ENCODE assay signal across 8 cellular contexts in the genomic region with DNA sequence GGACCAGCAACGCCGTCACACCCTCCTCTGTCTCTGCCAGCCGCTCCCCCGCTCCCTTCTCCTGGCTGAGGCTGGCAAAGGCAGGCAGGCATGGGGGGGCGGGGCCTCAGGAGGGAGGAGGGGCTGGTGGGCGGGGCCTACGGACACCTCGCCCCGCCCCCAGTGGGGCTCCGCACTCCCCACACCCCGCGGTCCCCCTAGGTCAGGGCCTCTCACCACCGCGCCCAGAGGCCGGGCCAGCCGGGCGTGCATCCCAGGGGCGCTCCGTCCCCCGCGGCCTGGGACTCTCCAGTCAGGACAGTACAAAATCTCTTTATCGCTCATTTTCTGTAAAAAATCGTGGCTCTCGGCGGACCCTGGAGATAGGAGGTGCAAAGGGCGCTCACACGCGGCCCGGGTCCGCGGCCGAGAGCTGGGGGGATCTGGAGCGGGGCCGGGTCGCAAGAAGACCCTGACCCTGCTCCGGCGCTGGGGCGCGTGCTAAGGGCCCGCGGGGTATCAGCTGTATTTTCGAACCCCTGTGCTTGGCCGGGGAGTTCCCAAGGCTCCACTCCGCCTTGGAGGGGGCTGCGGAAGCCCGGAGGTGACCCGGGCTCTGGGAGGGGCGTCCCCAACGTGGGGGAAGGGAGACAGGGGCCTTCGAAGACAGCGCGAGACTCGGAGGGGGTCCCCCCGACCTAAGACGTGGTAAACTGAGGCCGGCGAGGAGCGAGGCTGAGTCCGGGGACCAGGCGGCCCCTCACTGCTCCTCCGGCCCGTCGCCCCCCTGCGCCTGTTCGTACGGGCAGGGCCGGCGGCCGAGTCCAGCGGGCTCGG. TPM values are rescaled to one million over a fixed set of nuclear protein-coding genes. Genes with fewer than 3 reads are reported as not detected.
DNase-seq lines count a peak whose midpoint lies in the region; ATAC-seq and TF ChIP-seq lines count a peak whose summit lies in the region.
"Not testable (repeated sequence)": the region's sequence is repeated elsewhere in the genome, so short reads cannot be mapped to it uniquely, and the experiment has no call there.

No MANE protein-coding gene starts in this region.

- H2AFZ ChIP-seq in GM23338 = not testable (repeated sequence)

- DNase-seq in BE2C; right atrium auricular region (ENCODE audit: low spot score); natural killer cell: not testable (repeated sequence)
- peak; percentile 47 for DNase-seq in GM23338 (ENCODE audit: low spot score)
- DNase-seq in activated naive CD8-positive, alpha-beta T cell treated with anti-CD3 and anti-CD28 coated beads for 36 hours = peak; percentile 20

- H3K27me3 ChIP-seq in BE2C; GM23338 (ENCODE audit: insufficient read depth); right atrium auricular region: not testable (repeated sequence)
- H3K27me3 ChIP-seq in ectodermal cell (ENCODE audit: control insufficient read depth, insufficient read depth, low read length, poor library complexity, severe bottlenecking) = peaks cover 16% of the 10 kb centered on the region

- peak overlapping the region; percentile 79 for H3K4me3 Mint-ChIP-seq in GM23338
- peak overlapping the region; percentile 73 for H3K4me3 Mint-ChIP-seq in T-helper 1 cell treated with Interleukin-12 subunit alpha and Interleukin-12 subunit beta and Interleukin-4 antibody, amounts not matched to agents 30 μg/mL and 1 μg/mL, for 36 hours
- peak overlapping the region; percentile 71 for H3K4me3 Mint-ChIP-seq in activated naive CD8-positive, alpha-beta T cell treated with anti-CD3 and anti-CD28 coated beads for 36 hours
- peak overlapping the region; percentile 88 for H3K4me3 Mint-ChIP-seq in natural killer cell
- peak overlapping the region; percentile 79 for H3K4me3 Mint-ChIP-seq in stimulated activated memory B cell treated with anti-CD40 and anti-IgM and Interleukin-4, amounts not matched to agents 10 μg/mL and 1 μg/mL and 100 μg/mL, for 72 hours

- not testable (repeated sequence) for H3K36me3 ChIP-seq in BE2C; GM23338 (ENCODE audit: insufficient read depth); ectodermal cell (ENCODE audit: control insufficient read depth, insufficient read depth, low read length); right atrium auricular region

- not testable (repeated sequence) for H3K4me1 Mint-ChIP-seq in GM23338; T-helper 1 cell treated with Interleukin-12 subunit alpha and Interleukin-12 subunit beta and Interleukin-4 antibody, amounts not matched to agents 30 μg/mL and 1 μg/mL, for 36 hours (ENCODE audit: low read depth); activated naive CD8-positive, alpha-beta T cell treated with anti-CD3 and anti-CD28 coated beads for 36 hours; natural killer cell
- H3K4me1 Mint-ChIP-seq in stimulated activated memory B cell treated with anti-CD40 and anti-IgM and Interleukin-4, amounts not matched to agents 10 μg/mL and 1 μg/mL and 100 μg/mL, for 72 hours = peaks cover 13% of the 10 kb centered on the region

- TF ChIP-seq CTCF in BE2C (IDR thresholded peaks at IDR 0.05; ENCODE audit: low read depth, low read length); GM23338 (conservative IDR thresholded peaks at IDR 0.05; ENCODE audit: low read depth in 2 of 2); right atrium auricular region (IDR thresholded peaks at IDR 0.05); natural killer cell (IDR thresholded peaks at IDR 0.05): not testable (repeated sequence)

- intact Hi-C loops in natural killer cell (cut with micrococcal nuclease) = not testable (repeated sequence)

- H3K9me3 ChIP-seq in BE2C; ectodermal cell (ENCODE audit: control insufficient read depth, low read length); right atrium auricular region: not testable (repeated sequence)

- not testable (repeated sequence) for H3F3A ChIP-seq in GM23338 (replicated peaks; ENCODE audit: low read depth)

- H3K27ac Mint-ChIP-seq in GM23338; T-helper 1 cell treated with Interleukin-12 subunit alpha and Interleukin-12 subunit beta and Interleukin-4 antibody, amounts not matched to agents 30 μg/mL and 1 μg/mL, for 36 hours; activated naive CD8-positive, alpha-beta T cell treated with anti-CD3 and anti-CD28 coated beads for 36 hours; stimulated activated memory B cell treated with anti-CD40 and anti-IgM and Interleukin-4, amounts not matched to agents 10 μg/mL and 1 μg/mL and 100 μg/mL, for 72 hours: not testable (repeated sequence)
- H3K27ac Mint-ChIP-seq in natural killer cell = peak overlapping the region in 1 of 2 donors; percentile 68

- H3K27ac ChIP-seq in GM23338 (ENCODE audit: low read depth); ectodermal cell (ENCODE audit: insufficient read depth, low read depth, low read length, poor library complexity, severe bottlenecking); right atrium auricular region: not testable (repeated sequence)

- not testable (repeated sequence) for ATAC-seq in GM23338; natural killer cell; stimulated activated memory B cell treated with anti-CD40 and anti-IgM and Interleukin-4, amounts not matched to agents 10 μg/mL and 1 μg/mL and 100 μg/mL, for 72 hours

- not testable (repeated sequence) for H3K79me2 ChIP-seq in GM23338 (replicated peaks; ENCODE audit: insufficient read depth)

- not testable (repeated sequence) for H3K9me3 Mint-ChIP-seq in GM23338; T-helper 1 cell treated with Interleukin-12 subunit alpha and Interleukin-12 subunit beta and Interleukin-4 antibody, amounts not matched to agents 30 μg/mL and 1 μg/mL, for 36 hours; activated naive CD8-positive, alpha-beta T cell treated with anti-CD3 and anti-CD28 coated beads for 36 hours; natural killer cell; stimulated activated memory B cell treated with anti-CD40 and anti-IgM and Interleukin-4, amounts not matched to agents 10 μg/mL and 1 μg/mL and 100 μg/mL, for 72 hours

- 0 to 1% methylated on average over 66 of the region's 71 CpGs for WGBS in ectodermal cell, 2 experiments

- not testable (repeated sequence) for H3K36me3 Mint-ChIP-seq in GM23338 (ENCODE audit: low read depth); T-helper 1 cell treated with Interleukin-12 subunit alpha and Interleukin-12 subunit beta and Interleukin-4 antibody, amounts not matched to agents 30 μg/mL and 1 μg/mL, for 36 hours (ENCODE audit: low read depth); activated naive CD8-positive, alpha-beta T cell treated with anti-CD3 and anti-CD28 coated beads for 36 hours; natural killer cell; stimulated activated memory B cell treated with anti-CD40 and anti-IgM and Interleukin-4, amounts not matched to agents 10 μg/mL and 1 μg/mL and 100 μg/mL, for 72 hours

- not testable (repeated sequence) for H3K9me2 ChIP-seq in GM23338 (ENCODE audit: insufficient read depth)

- H3K4me3 ChIP-seq in BE2C (ENCODE audit: low read depth, low read length) = peak overlapping the region; percentile 36
- peak overlapping the region; percentile 80 for H3K4me3 ChIP-seq in GM23338
- peak overlapping the region; percentile 44 for H3K4me3 ChIP-seq in ectodermal cell (ENCODE audit: insufficient read depth, low read depth, low read length)
- peak overlapping the region; percentile 31 to 49 for H3K4me3 ChIP-seq in right atrium auricular region

- H3K4me2 ChIP-seq in GM23338 = peak overlapping the region; percentile 85

- H3K27me3 Mint-ChIP-seq in GM23338 (ENCODE audit: insufficient read depth, low read depth, poor library complexity); activated naive CD8-positive, alpha-beta T cell treated with anti-CD3 and anti-CD28 coated beads for 36 hours: not testable (repeated sequence)
- peaks cover 14% of the 10 kb centered on the region for H3K27me3 Mint-ChIP-seq in T-helper 1 cell treated with Interleukin-12 subunit alpha and Interleukin-12 subunit beta and Interleukin-4 antibody, amounts not matched to agents 30 μg/mL and 1 μg/mL, for 36 hours (ENCODE audit: low read depth)
- H3K27me3 Mint-ChIP-seq in natural killer cell (ENCODE audit: low read depth in 2 of 2) = peaks cover 0 to 13% of the 10 kb centered on the region in 2 donors
- H3K27me3 Mint-ChIP-seq in stimulated activated memory B cell treated with anti-CD40 and anti-IgM and Interleukin-4, amounts not matched to agents 10 μg/mL and 1 μg/mL and 100 μg/mL, for 72 hours = peaks cover 32% of the 10 kb centered on the region

- not testable (repeated sequence) for H4K20me1 ChIP-seq in GM23338 (replicated peaks; ENCODE audit: insufficient read depth)

- H3K4me1 ChIP-seq in BE2C; GM23338 (ENCODE audit: insufficient read depth); ectodermal cell (ENCODE audit: control insufficient read depth, insufficient read depth, low read length); right atrium auricular region: not testable (repeated sequence)

TF ChIP-seq in GM23338, 12 proteins besides CTCF, POLR2A, EP300 and RAD21:
- peak; percentile 65 for TF ChIP-seq POLR2AphosphoS5 (IDR thresholded peaks at IDR 0.05; ENCODE audit: low read depth)
TF ChIP-seq in GM23338: peak in this region for 1; not testable (repeated sequence) for 11.

RNA-seq across cellular contexts. Expression of a gene that starts 28.9 kb away (rescaled TPM):
- 55.3 TPM for polyA plus RNA-seq in BE2C (2012; ENCODE audit: insufficient read depth, insufficient read length, low read depth)
- 43.0 and 60.1 TPM in 2 replicates for total RNA-seq in GM23338 (2014; rRNA removed; shearing (Covaris generic))
- polyA plus RNA-seq in GM23338 (2016; fragmentation: Nextera tagmentation; extraction: Ambion mirVana) = 62.0 and 73.6 TPM in 2 replicates
- 10 to 100 TPM; 47.3 to 55.8 TPM for total RNA-seq in activated naive CD8-positive, alpha-beta T cell treated with anti-CD3 and anti-CD28 coated beads for 36 hours
- polyA plus RNA-seq in ectodermal cell (2013, experiment 1 of 4) = 64.2 TPM
- 51.6 TPM for polyA plus RNA-seq in ectodermal cell (2013, experiment 2 of 4)
- 63.1 TPM for polyA plus RNA-seq in ectodermal cell (2013, experiment 3 of 4)
- polyA plus RNA-seq in ectodermal cell (2013, experiment 4 of 4) = 55.8 TPM
- total RNA-seq in right atrium auricular region (10 to 100 TPM; 12.0 to 18.5 TPM), natural killer cell (100 to 1,000 TPM in 2 of 3 donors, 10 to 100 TPM in 1; 84.5 to 145 (median 103) TPM)
